ENCODE assay signal across 12 cellular contexts in genomic region chr15:90481023-90481422, GRCh38. TPM values are rescaled to one million over a fixed set of nuclear protein-coding genes. Genes with fewer than 3 reads are reported as not detected.
DNase-seq lines count a peak whose midpoint lies in the region; ATAC-seq and TF ChIP-seq lines count a peak whose summit lies in the region.
"Had no signal": no experiment of that assay in that cellular context is flagged by ENCODE, and none has a peak within 500 bp of the region (broad histone marks: within the 10 kb centered on the region; RNA-seq: fewer than 3 reads in every experiment).

No MANE protein-coding gene starts in this region.

- peaks cover 16 to 38% of the 10 kb centered on the region in 2 donors for H3K4me1 Mint-ChIP-seq in effector memory CD8-positive, alpha-beta T cell (ENCODE audit: low read depth in 2 of 2)
- H3K4me1 Mint-ChIP-seq: nephron had no signal

- peaks cover 74% of the 10 kb centered on the region for H3K36me3 Mint-ChIP-seq in effector memory CD8-positive, alpha-beta T cell (ENCODE audit: insufficient read depth)

- H3K27me3 Mint-ChIP-seq in effector memory CD8-positive, alpha-beta T cell = no peaks in the 10 kb centered on the region

- peak overlapping the region; percentile 27 to 45 for H3K27ac Mint-ChIP-seq in effector memory CD8-positive, alpha-beta T cell
- H3K27ac Mint-ChIP-seq: nephron had no signal

- peak overlapping the region; percentile 22 to 60 for H3K4me3 Mint-ChIP-seq in effector memory CD8-positive, alpha-beta T cell
- H3K4me3 Mint-ChIP-seq: nephron had no signal

- peak; percentile 89 for ATAC-seq in effector memory CD8-positive, alpha-beta T cell (replicated peaks)
- ATAC-seq in GM21360 (IDR thresholded peaks at IDR 0.05; ENCODE audit: unreplicated experiment) (no peak), SK-N-SH treated with all-trans-retinoic acid at 6 μM for 48 hours (no peak)

- DNase-seq in activated naive CD4-positive, alpha-beta T cell treated with Interleukin-2 at 50 U/mL for 16 hours = peak; percentile 17
- no peak for DNase-seq in activated naive CD4-positive, alpha-beta T cell (lab: John Stamatoyannopoulos, UW)
- DNase-seq in T-helper 9 cell (peak; percentile 6), Ammon's horn (ENCODE audit: low spot score) (no peak)
- DNase-seq in effector memory CD8-positive, alpha-beta T cell = peak in 2 of 3 experiments; percentile 16 to 21
- DNase-seq: heart left ventricle, NCI-H446 had no signal

- peak overlapping the region; percentile 89 for H3K27ac ChIP-seq in temporal lobe (ENCODE audit: low read depth, low read length)
- H3K27ac ChIP-seq: VCaP had no signal

- no peaks in the 10 kb centered on the region for H3K9me3 Mint-ChIP-seq in effector memory CD8-positive, alpha-beta T cell
- H3K9me3 Mint-ChIP-seq: nephron had no signal

TF ChIP-seq in SK-N-SH treated with all-trans-retinoic acid at 6 μM for 48 hours, 23 proteins besides CTCF, POLR2A, EP300 and RAD21:
- TF ChIP-seq CSDC2 (CRISPR knock-in tag; IDR thresholded peaks at IDR 0.05) (no peak), GLIS3 (CRISPR knock-in tag; IDR thresholded peaks at IDR 0.05) (no peak), TCF4 (CRISPR knock-in tag; IDR thresholded peaks at IDR 0.05; ENCODE audit: borderline replicate concordance) (no peak), PPARA (CRISPR knock-in tag; IDR thresholded peaks at IDR 0.05; ENCODE audit: borderline replicate concordance) (no peak), ISL1 (CRISPR knock-in tag; IDR thresholded peaks at IDR 0.05) (no peak), CREB5 (CRISPR knock-in tag; IDR thresholded peaks at IDR 0.05; ENCODE audit: low read depth) (no peak), ZFP3 (CRISPR knock-in tag; IDR thresholded peaks at IDR 0.05) (no peak), TOX (CRISPR knock-in tag; IDR thresholded peaks at IDR 0.05; ENCODE audit: borderline replicate concordance) (no peak), ZNF8 (CRISPR knock-in tag; IDR thresholded peaks at IDR 0.05) (no peak), OSR1 (CRISPR knock-in tag; IDR thresholded peaks at IDR 0.05) (no peak), SNAI2 (CRISPR knock-in tag; IDR thresholded peaks at IDR 0.05) (no peak), ZC3H10 (CRISPR knock-in tag; IDR thresholded peaks at IDR 0.05) (no peak), ZFP30 (CRISPR knock-in tag; IDR thresholded peaks at IDR 0.05) (no peak), TSHZ2 (CRISPR knock-in tag; IDR thresholded peaks at IDR 0.05) (no peak), ARNTL (CRISPR knock-in tag; IDR thresholded peaks at IDR 0.05; ENCODE audit: borderline replicate concordance, low read depth) (no peak), CSRNP3 (CRISPR knock-in tag; IDR thresholded peaks at IDR 0.05) (no peak), ESRRG (CRISPR knock-in tag; IDR thresholded peaks at IDR 0.05) (no peak), PATZ1 (CRISPR knock-in tag; IDR thresholded peaks at IDR 0.05; ENCODE audit: borderline replicate concordance) (no peak), ZNF70 (CRISPR knock-in tag; IDR thresholded peaks at IDR 0.05) (no peak)

RNA-seq across cellular contexts. Expression of gene CRTC3, which starts 48.7 kb away (rescaled TPM):
- 15.2 TPM for total RNA-seq in temporal lobe

Comparison
In these comparisons a context has a peak if more than half of its experiments do, and no peak if none do; other contexts are left out.
1. DNase-seq: peak in activated naive CD4-positive, alpha-beta T cell treated with Interleukin-2 at 50 U/mL for 16 hours (single experiment), T-helper 9 cell (single experiment) and effector memory CD8-positive, alpha-beta T cell (2 of 3); none in activated naive CD4-positive, alpha-beta T cell (0 of 4) and Ammon's horn (single experiment).